Comparison of ENCODE assay signal across 19 cellular contexts in genomic region chr2:113257511-113258264, GRCh38. TPM values are rescaled to one million over a fixed set of nuclear protein-coding genes. Genes with fewer than 3 reads are reported as not detected.
DNase-seq lines count a peak whose midpoint lies in the region; ATAC-seq and TF ChIP-seq lines count a peak whose summit lies in the region.
"Had no signal": no experiment of that assay in that cellular context is flagged by ENCODE, and none has a peak within 500 bp of the region (broad histone marks: within the 10 kb centered on the region; RNA-seq: fewer than 3 reads in every experiment).

No MANE protein-coding gene starts in this region.

- ATAC-seq in lower lobe of right lung (peak; percentile 79 to 89), upper lobe of right lung (peak; percentile 75), HG03196 (IDR thresholded peaks at IDR 0.05; ENCODE audit: unreplicated experiment) (no peak)

- H3K27ac ChIP-seq in lower lobe of right lung (no peak overlapping the region), upper lobe of right lung (no peak overlapping the region), coronary artery (no peak overlapping the region)
- H3K27ac ChIP-seq: HL-60 had no signal

- no peak for TF ChIP-seq CTCF in lower lobe of right lung (IDR thresholded peaks at IDR 0.05)
- TF ChIP-seq CTCF in upper lobe of right lung (IDR thresholded peaks at IDR 0.05) = no peak
- no peak for TF ChIP-seq CTCF in coronary artery (IDR thresholded peaks at IDR 0.05)

- peaks cover 8% of the 10 kb centered on the region for H3K36me3 Mint-ChIP-seq in activated naive CD4-positive, alpha-beta T cell treated with anti-CD3 and anti-CD28 coated beads, Interleukin-2, amount 50 U/mL, for 24 hours
- H3K36me3 Mint-ChIP-seq in activated naive CD4-positive, alpha-beta T cell treated with anti-CD3 and anti-CD28 coated beads for 36 hours (ENCODE audit: low read depth) = peaks cover 10% of the 10 kb centered on the region

- H3K4me3 ChIP-seq in lower lobe of right lung (no peak overlapping the region), upper lobe of right lung (no peak overlapping the region), coronary artery (no peak overlapping the region)
- H3K4me3 ChIP-seq: A549 had no signal

- H3K27me3 Mint-ChIP-seq in activated naive CD4-positive, alpha-beta T cell treated with anti-CD3 and anti-CD28 coated beads, Interleukin-2, amount 50 U/mL, for 24 hours = no peaks in the 10 kb centered on the region
- H3K27me3 Mint-ChIP-seq in activated naive CD4-positive, alpha-beta T cell treated with anti-CD3 and anti-CD28 coated beads for 36 hours (ENCODE audit: low read depth) = no peaks in the 10 kb centered on the region
- H3K27me3 Mint-ChIP-seq: activated CD4-positive, alpha-beta memory T cell treated with anti-CD3 and anti-CD28 coated beads, Interleukin-2, amount 10 ng/mL, durations not matched to agents 7 days and 5 days had no signal

- H3K36me3 ChIP-seq in lower lobe of right lung = no peaks in the 10 kb centered on the region
- H3K36me3 ChIP-seq in upper lobe of right lung = no peaks in the 10 kb centered on the region

- CTCF ChIA-PET in activated naive CD4-positive, alpha-beta T cell treated with anti-CD3 and anti-CD28 coated beads for 36 hours (lab: Charles Lee) = interaction anchor here (0.5 to 2.2 kb wide), 4 partner anchors 9 to 153 kb away, joined by 3 to 11 read pairs (median 4); no protein-coding TSS in a partner anchor

- H3K27me3 ChIP-seq in lower lobe of right lung (ENCODE audit: low read depth) = no peaks in the 10 kb centered on the region
- no peaks in the 10 kb centered on the region for H3K27me3 ChIP-seq in upper lobe of right lung

- H3K4me1 Mint-ChIP-seq in activated naive CD4-positive, alpha-beta T cell treated with anti-CD3 and anti-CD28 coated beads, Interleukin-2, amount 50 U/mL, for 24 hours = peaks cover 68% of the 10 kb centered on the region
- peaks cover 50% of the 10 kb centered on the region for H3K4me1 Mint-ChIP-seq in activated naive CD4-positive, alpha-beta T cell treated with anti-CD3 and anti-CD28 coated beads for 36 hours (ENCODE audit: low read depth)

- intact Hi-C loops in activated naive CD4-positive, alpha-beta T cell treated with anti-CD3 and anti-CD28 coated beads for 36 hours (cut with micrococcal nuclease) = no loop called here
- intact Hi-C loops in lower lobe of right lung (cut with DNase I) (no loop called here), upper lobe of right lung (cut with DNase I) (no loop called here)

- H3K9me3 ChIP-seq in lower lobe of right lung (no peaks in the 10 kb centered on the region), upper lobe of right lung (no peaks in the 10 kb centered on the region)
- H3K9me3 ChIP-seq: A549 had no signal

- DNase-seq in activated naive CD4-positive, alpha-beta T cell treated with anti-CD3 and anti-CD28 coated beads for 36 hours = no peak
- peak; percentile 5 for DNase-seq in OCI-M1 (lab: John Stamatoyannopoulos, UW)
- no peak for DNase-seq in lower lobe of right lung
- no peak for DNase-seq in upper lobe of right lung
- no peak for DNase-seq in coronary artery (ENCODE audit: low spot score)
- no peak for DNase-seq in EL
- DNase-seq: activated CD4-positive, alpha-beta memory T cell treated with anti-CD3 and anti-CD28 coated beads, Interleukin-2, amount 10 ng/mL, durations not matched to agents 7 days and 5 days; amygdala; COR-L47; cortex of kidney; GF-D8; NCI-H2029; NCI-H69; T-helper 9 cell had no signal

- H3K4me1 ChIP-seq in lower lobe of right lung (peaks cover 21% of the 10 kb centered on the region), upper lobe of right lung (peaks cover 2% of the 10 kb centered on the region)

- peak overlapping the region; percentile 23 for H3K27ac Mint-ChIP-seq in activated naive CD4-positive, alpha-beta T cell treated with anti-CD3 and anti-CD28 coated beads, Interleukin-2, amount 50 U/mL, for 24 hours
- H3K27ac Mint-ChIP-seq in activated naive CD4-positive, alpha-beta T cell treated with anti-CD3 and anti-CD28 coated beads for 36 hours = no peak overlapping the region
- H3K27ac Mint-ChIP-seq: activated CD4-positive, alpha-beta memory T cell treated with anti-CD3 and anti-CD28 coated beads, Interleukin-2, amount 10 ng/mL, durations not matched to agents 7 days and 5 days; progenitor cell of endocrine pancreas had no signal

- H3K9me3 Mint-ChIP-seq in activated naive CD4-positive, alpha-beta T cell treated with anti-CD3 and anti-CD28 coated beads, Interleukin-2, amount 50 U/mL, for 24 hours = no peaks in the 10 kb centered on the region
- no peaks in the 10 kb centered on the region for H3K9me3 Mint-ChIP-seq in activated naive CD4-positive, alpha-beta T cell treated with anti-CD3 and anti-CD28 coated beads for 36 hours
- H3K9me3 Mint-ChIP-seq: activated CD4-positive, alpha-beta memory T cell treated with anti-CD3 and anti-CD28 coated beads, Interleukin-2, amount 10 ng/mL, durations not matched to agents 7 days and 5 days had no signal

- no peak overlapping the region for H3K4me3 Mint-ChIP-seq in activated naive CD4-positive, alpha-beta T cell treated with anti-CD3 and anti-CD28 coated beads, Interleukin-2, amount 50 U/mL, for 24 hours
- no peak overlapping the region for H3K4me3 Mint-ChIP-seq in activated naive CD4-positive, alpha-beta T cell treated with anti-CD3 and anti-CD28 coated beads for 36 hours
- H3K4me3 Mint-ChIP-seq: activated CD4-positive, alpha-beta memory T cell treated with anti-CD3 and anti-CD28 coated beads, Interleukin-2, amount 10 ng/mL, durations not matched to agents 7 days and 5 days had no signal

RNA-seq across cellular contexts. Expression of gene PAX8, which starts 21.0 kb away (rescaled TPM):
- 1 to 10 TPM; 2.0 to 2.8 TPM for total RNA-seq in activated naive CD4-positive, alpha-beta T cell treated with anti-CD3 and anti-CD28 coated beads for 36 hours
- total RNA-seq in lower lobe of right lung (1.2 TPM), upper lobe of right lung (1.6 TPM)
